21 cellular contexts compared by ENCODE assay signal in the genomic region with DNA sequence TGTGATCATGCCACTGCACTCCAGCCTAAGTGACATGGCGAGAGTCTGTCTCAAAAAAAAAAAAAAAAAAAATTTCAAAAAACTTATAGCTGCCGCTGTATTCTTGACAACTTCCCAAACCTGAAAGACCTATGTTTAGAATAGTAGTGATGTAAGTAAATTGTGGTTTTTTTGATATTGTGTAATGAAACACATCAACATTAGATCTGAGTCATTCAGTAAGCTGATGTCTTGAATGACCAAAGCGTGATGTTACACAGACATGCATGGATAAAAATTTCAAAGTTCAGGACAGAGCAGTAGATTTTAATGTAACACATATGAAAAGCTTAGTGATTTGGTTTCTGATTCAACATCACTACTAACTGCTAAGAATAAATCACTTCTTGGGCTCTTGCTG.
DNase-seq lines count a peak whose midpoint lies in the region; ATAC-seq, FAIRE-seq and TF ChIP-seq lines count a peak whose summit lies in the region.
"Had no signal": no experiment of that assay in that cellular context is flagged by ENCODE, and none has a peak within 500 bp of the region (broad histone marks: within the 10 kb centered on the region; RNA-seq: fewer than 3 reads in every experiment).

No MANE protein-coding gene starts in this region.

- H3K9me3 ChIP-seq in GM23248 (ENCODE audit: low read depth) = no peaks in the 10 kb centered on the region
- no peaks in the 10 kb centered on the region for H3K9me3 ChIP-seq in GM12878 (replicated peaks; ENCODE audit: control insufficient read depth, insufficient read depth, low read length)
- H3K9me3 ChIP-seq: prostate gland, testis had no signal

- no peak for TF ChIP-seq RAD21 in GM12878 (IDR thresholded peaks at IDR 0.05; ENCODE audit: insufficient read depth, low read depth, low read length)

- H4K20me1 ChIP-seq in GM23248 (ENCODE audit: insufficient read depth) (no peaks in the 10 kb centered on the region), GM12878 (ENCODE audit: control insufficient read depth, insufficient read depth) (no peaks in the 10 kb centered on the region)

- intact Hi-C loops in GM12878 (cut with micrococcal nuclease; ENCODE audit: unreplicated experiment) = no loop called here
- intact Hi-C loops in natural killer cell (cut with micrococcal nuclease) = no loop called here
- intact Hi-C loops in Right ventricle myocardium superior (cut with DNase I) = no loop called here

- CTCF ChIA-PET in GM12878 (lab: Yijun Ruan, JAX) = interaction anchor here (0.8 to 1.3 kb wide), 4 partner anchors 11 to 275 kb away, joined by 3 to 4 read pairs (median 4); no protein-coding TSS in a partner anchor
- CTCF ChIA-PET in activated CD4-positive, alpha-beta T cell treated with anti-CD3 and anti-CD28 coated beads, Interleukin-2, amount 10 ng/mL, durations not matched to agents 7 days and 5 days (lab: Charles Lee) = interaction anchor here (1.2 kb wide), 1 partner anchor 11 kb away, joined by 3 read pairs; no protein-coding TSS in a partner anchor

- H3K4me2 ChIP-seq in GM23248 (ENCODE audit: unreplicated experiment) (no peak overlapping the region), GM12878 (ENCODE audit: control insufficient read depth, insufficient read depth) (no peak overlapping the region)
- H3K4me2 ChIP-seq: PC-9 had no signal

- POLR2A ChIA-PET in GM12878 (lab: Charles Lee) = interaction anchor here (0.6 to 1.3 kb wide), 3 partner anchors 31 to 402 kb away, joined by 3 to 4 read pairs (median 4); no protein-coding TSS in a partner anchor
- POLR2A ChIA-PET in activated CD4-positive, alpha-beta T cell treated with anti-CD3 and anti-CD28 coated beads, Interleukin-2, amount 10 ng/mL, durations not matched to agents 7 days and 5 days (lab: Charles Lee) = interaction anchor here (0.5 to 0.6 kb wide), 2 partner anchors 156 to 238 kb away, joined by 3 to 4 read pairs; no protein-coding TSS in a partner anchor

- no peak for TF ChIP-seq POLR2A in GM12878 (IDR thresholded peaks at IDR 0.05; ENCODE audit: low read depth, low read length)

- no peaks in the 10 kb centered on the region for H3K9me2 ChIP-seq in GM23248 (ENCODE audit: insufficient read depth)

- DNase-seq in GM23248 = peak; percentile 18
- DNase-seq in NCI-H460 (ENCODE audit: extremely low read depth, low read depth) = peak; percentile 13
- DNase-seq in GM12878 (ENCODE audit: low read depth, low spot score) = no peak
- DNase-seq in natural killer cell = no peak
- DNase-seq in activated CD4-positive, alpha-beta T cell treated with anti-CD3 and anti-CD28 coated beads, Interleukin-2, amount 10 ng/mL, durations not matched to agents 7 days and 5 days = no peak
- DNase-seq in activated naive CD4-positive, alpha-beta T cell (lab: John Stamatoyannopoulos, UW) = no peak
- DNase-seq in NCI-H82 (lab: John Stamatoyannopoulos, UW) = no peak
- DNase-seq in Right ventricle myocardium superior = no peak
- DNase-seq: activated CD4-positive, alpha-beta T cell treated with anti-CD3 and anti-CD28 coated beads, Interleukin-2, amount 10 ng/mL, durations not matched to agents 24 days and 14 days; activated gamma-delta T cell treated with Interleukin-2 at 50 U/mL for 16 hours; cerebellar nuclear complex; foreskin melanocyte; HFFc6; NCI-H2081; NCI-H510A treated with DMSO at 0.1 percent for 48 hours; testis had no signal

- H3K4me3 ChIP-seq in GM23248 (no peak overlapping the region), GM12878 (no peak overlapping the region)
- H3K4me3 ChIP-seq: PC-9, prostate gland, testis had no signal

- TF ChIP-seq CTCF in GM12878 (IDR thresholded peaks at IDR 0.05 in 2 of 3, conservative IDR thresholded peaks at IDR 0.05 in 1 of 3; ENCODE audit: control insufficient read depth in 2 of 3, extremely low read depth in 1 of 3, insufficient read depth in 1 of 3, low read depth in 3 of 3, low read length in 3 of 3) (no peak), natural killer cell (IDR thresholded peaks at IDR 0.05) (no peak)

- no peaks in the 10 kb centered on the region for H3K9me3 Mint-ChIP-seq in natural killer cell
- no peaks in the 10 kb centered on the region for H3K9me3 Mint-ChIP-seq in activated CD4-positive, alpha-beta T cell treated with anti-CD3 and anti-CD28 coated beads, Interleukin-2, amount 10 ng/mL, durations not matched to agents 7 days and 5 days
- H3K9me3 Mint-ChIP-seq: HFFc6 had no signal

- TF ChIP-seq EP300 in GM12878 (IDR thresholded peaks at IDR 0.05; ENCODE audit: borderline replicate concordance in 1 of 2, control insufficient read depth in 1 of 2, low read depth in 2 of 2, low read length in 2 of 2) = no peak

- H3K27ac ChIP-seq in GM23248 (no peak overlapping the region), GM12878 (ENCODE audit: control insufficient read depth, insufficient read depth) (no peak overlapping the region)
- H3K27ac ChIP-seq: PC-9, prostate gland, testis had no signal

- H3K27me3 ChIP-seq in GM23248 (replicated peaks; ENCODE audit: insufficient read depth) = no peaks in the 10 kb centered on the region
- H3K27me3 ChIP-seq in GM12878 (replicated peaks in 1 of 2; ENCODE audit: control insufficient read depth in 2 of 2, insufficient read depth in 2 of 2, low read length in 1 of 2) = no peaks in the 10 kb centered on the region
- H3K27me3 ChIP-seq: testis had no signal

- H3K4me1 ChIP-seq in GM23248 (ENCODE audit: insufficient read depth) (no peaks in the 10 kb centered on the region), GM12878 (ENCODE audit: control insufficient read depth, insufficient read depth, low read length) (no peaks in the 10 kb centered on the region)
- H3K4me1 ChIP-seq: prostate gland, testis had no signal

- BruUV-seq in GM12878 (replicated peaks; lab: Mats Ljungman, UMichigan) = no TSS peak

- H3K79me2 ChIP-seq in GM23248 (ENCODE audit: insufficient read depth) (no peaks in the 10 kb centered on the region), GM12878 (ENCODE audit: control insufficient read depth, insufficient read depth, low read length) (no peaks in the 10 kb centered on the region)

- FAIRE-seq in GM12878 (lab: Jason Lieb, UNC) = no peak
- FAIRE-seq: GM12891 had no signal

- no peak overlapping the region for H2AFZ ChIP-seq in GM23248
- H2AFZ ChIP-seq in GM12878 (ENCODE audit: control insufficient read depth, low read depth, low read length) = no peak overlapping the region
- H2AFZ ChIP-seq: PC-9 had no signal

- no peak overlapping the region for H3K27ac Mint-ChIP-seq in natural killer cell
- no peak overlapping the region for H3K27ac Mint-ChIP-seq in activated CD4-positive, alpha-beta T cell treated with anti-CD3 and anti-CD28 coated beads, Interleukin-2, amount 10 ng/mL, durations not matched to agents 7 days and 5 days
- H3K27ac Mint-ChIP-seq: activated CD4-positive, alpha-beta T cell treated with anti-CD3 and anti-CD28 coated beads, Interleukin-2, amount 10 ng/mL, durations not matched to agents 24 days and 14 days; HFFc6; memory B cell had no signal

- SMC1A ChIA-PET in GM12878 (lab: Charles Lee; ENCODE audit: uncharacterized antibody, unreplicated experiment) = interaction anchor here (0.6 to 2.0 kb wide), 13 partner anchors 9 to 117 kb away, joined by 3 to 7 read pairs (median 4); no protein-coding TSS in a partner anchor

- in situ Hi-C loops in GM23248 (cut with MboI) (no loop called here), GM12878 (cut with MboI) (no loop called here)

- no peaks in the 10 kb centered on the region for H3K4me1 Mint-ChIP-seq in natural killer cell
- H3K4me1 Mint-ChIP-seq in activated CD4-positive, alpha-beta T cell treated with anti-CD3 and anti-CD28 coated beads, Interleukin-2, amount 10 ng/mL, durations not matched to agents 7 days and 5 days = no peaks in the 10 kb centered on the region
- H3K4me1 Mint-ChIP-seq: activated CD4-positive, alpha-beta T cell treated with anti-CD3 and anti-CD28 coated beads, Interleukin-2, amount 10 ng/mL, durations not matched to agents 24 days and 14 days; memory B cell had no signal

- H3K9ac ChIP-seq in GM23248 (no peak overlapping the region), GM12878 (ENCODE audit: control insufficient read depth, insufficient read depth, low read length) (no peak overlapping the region)

- no peaks in the 10 kb centered on the region for H3F3A ChIP-seq in GM23248 (ENCODE audit: insufficient read depth)

- RAD21 ChIA-PET in GM12878 (lab: Charles Lee; ENCODE audit: unreplicated experiment) = interaction anchor here (0.7 to 1.6 kb wide), 3 partner anchors 9 to 31 kb away, joined by 3 to 5 read pairs (median 4); no protein-coding TSS in a partner anchor

- H3K4me3 Mint-ChIP-seq in natural killer cell = no peak overlapping the region
- H3K4me3 Mint-ChIP-seq in activated CD4-positive, alpha-beta T cell treated with anti-CD3 and anti-CD28 coated beads, Interleukin-2, amount 10 ng/mL, durations not matched to agents 7 days and 5 days = no peak overlapping the region
- H3K4me3 Mint-ChIP-seq: activated CD4-positive, alpha-beta T cell treated with anti-CD3 and anti-CD28 coated beads, Interleukin-2, amount 10 ng/mL, durations not matched to agents 24 days and 14 days; HFFc6; memory B cell had no signal

- no peaks in the 10 kb centered on the region for H3K36me3 Mint-ChIP-seq in natural killer cell
- no peaks in the 10 kb centered on the region for H3K36me3 Mint-ChIP-seq in activated CD4-positive, alpha-beta T cell treated with anti-CD3 and anti-CD28 coated beads, Interleukin-2, amount 10 ng/mL, durations not matched to agents 7 days and 5 days (ENCODE audit: low read depth)
- H3K36me3 Mint-ChIP-seq: memory B cell had no signal

- H3K36me3 ChIP-seq in GM23248 (ENCODE audit: low read depth) (no peaks in the 10 kb centered on the region), GM12878 (ENCODE audit: control insufficient read depth in 2 of 2, insufficient read depth in 2 of 2, low read length in 1 of 2) (no peaks in the 10 kb centered on the region)
- H3K36me3 ChIP-seq: prostate gland had no signal

- H3K27me3 Mint-ChIP-seq in natural killer cell (ENCODE audit: low read depth in 2 of 2) = peaks cover 3 to 4% of the 10 kb centered on the region in 2 donors
- H3K27me3 Mint-ChIP-seq in activated CD4-positive, alpha-beta T cell treated with anti-CD3 and anti-CD28 coated beads, Interleukin-2, amount 10 ng/mL, durations not matched to agents 7 days and 5 days = peaks cover 9% of the 10 kb centered on the region
- H3K27me3 Mint-ChIP-seq: memory B cell had no signal

- ATAC-seq in GM12878 = peak; percentile 94
- peak; percentile 26 to 71 (median 55) for ATAC-seq in natural killer cell
- ATAC-seq in Right ventricle myocardium superior (ENCODE audit: poor library complexity) = no peak
- ATAC-seq: SK-N-SH treated with all-trans-retinoic acid at 6 μM for 48 hours had no signal

- WGBS in GM23248 (ENCODE audit: low coverage in 1 of 2, low lambda C conversion rate in 2 of 2, missing lambda C conversion rate in 2 of 2), 2 experiments = 37 to 61% methylated on average over 3 of the region's 3 CpGs
- WGBS in GM12878 (ENCODE audit: insufficient coverage, insufficient replicate concordance, low lambda C conversion rate, missing lambda C conversion rate) = 9% methylated on average over 2 of the region's 3 CpGs

TF ChIP-seq in GM12878, 131 proteins besides CTCF, POLR2A, EP300 and RAD21 (continues in another document):
- TF ChIP-seq SUZ12 (IDR thresholded peaks at IDR 0.05; ENCODE audit: unreplicated experiment) (no peak), MEF2A (IDR thresholded peaks at IDR 0.05; ENCODE audit: insufficient read depth, low read depth, low read length) (peak; percentile 69; the same call in 1 of the 2 replicates), NR2F1 (conservative IDR thresholded peaks at IDR 0.05) (0 out of 2 replicates have a peak, but pooled peaks have one; percentile 22)

Comparison
In these comparisons a context has a peak if more than half of its experiments do, and no peak if none do; other contexts are left out.
1. DNase-seq: peak in GM23248 (single experiment) and NCI-H460 (single experiment); none in GM12878 (single experiment), natural killer cell (single experiment), activated CD4-positive, alpha-beta T cell treated with anti-CD3 and anti-CD28 coated beads, Interleukin-2, amount 10 ng/mL, durations not matched to agents 7 days and 5 days (single experiment), activated naive CD4-positive, alpha-beta T cell (0 of 4), NCI-H82 (single experiment) and Right ventricle myocardium superior (single experiment).